ENCODE assay signal across 19 cellular contexts in genomic region chr10:22551966-22552365, GRCh38.
"Had no signal": no experiment of that assay in that cellular context is flagged by ENCODE, and none has a peak within 500 bp of the region (broad histone marks: within the 10 kb centered on the region; RNA-seq: fewer than 3 reads in every experiment).

No MANE protein-coding gene starts in this region.

- H3K4me3 Mint-ChIP-seq: activated B cell treated with CpG ODN at 0.5 μM for 24 hours; activated CD4-positive, alpha-beta T cell treated with anti-CD3 and anti-CD28 coated beads for 36 hours; activated CD8-positive, alpha-beta memory T cell treated with anti-CD3 and anti-CD28 coated beads, Interleukin-2, amount 10 ng/mL, durations not matched to agents 7 days and 5 days; activated CD8-positive, alpha-beta T cell treated with anti-CD3 and anti-CD28 coated beads for 36 hours; activated naive CD8-positive, alpha-beta T cell treated with anti-CD3 and anti-CD28 coated beads for 36 hours; stimulated activated naive CD8-positive, alpha-beta T cell treated with anti-CD3 and anti-CD28 coated beads, Interleukin-15, Interleukin-2, amounts not matched to agents 100 ng/mL and 50 ng/mL, for 24 hours had no signal

- ATAC-seq: activated CD4-positive, alpha-beta T cell treated with anti-CD3 and anti-CD28 coated beads for 36 hours; activated CD8-positive, alpha-beta memory T cell treated with anti-CD3 and anti-CD28 coated beads, Interleukin-2, amount 10 ng/mL, durations not matched to agents 7 days and 5 days; activated CD8-positive, alpha-beta T cell treated with anti-CD3 and anti-CD28 coated beads for 36 hours; gastroesophageal sphincter; left colon had no signal

- H3K27me3 ChIP-seq: esophagus squamous epithelium, gastroesophageal sphincter, spleen, tibial artery had no signal

- H3K9me3 ChIP-seq: esophagus squamous epithelium, gastroesophageal sphincter, spleen, tibial artery had no signal

- H3K27ac Mint-ChIP-seq: activated B cell treated with CpG ODN at 0.5 μM for 24 hours; activated CD4-positive, alpha-beta T cell treated with anti-CD3 and anti-CD28 coated beads for 36 hours; activated CD8-positive, alpha-beta memory T cell treated with anti-CD3 and anti-CD28 coated beads, Interleukin-2, amount 10 ng/mL, durations not matched to agents 7 days and 5 days; activated naive CD8-positive, alpha-beta T cell treated with anti-CD3 and anti-CD28 coated beads for 36 hours; progenitor cell of endocrine pancreas; stimulated activated naive CD8-positive, alpha-beta T cell treated with anti-CD3 and anti-CD28 coated beads, Interleukin-15, Interleukin-2, amounts not matched to agents 100 ng/mL and 50 ng/mL, for 24 hours had no signal

- H3K27me3 Mint-ChIP-seq: activated B cell treated with CpG ODN at 0.5 μM for 24 hours; activated CD4-positive, alpha-beta T cell treated with anti-CD3 and anti-CD28 coated beads for 36 hours; activated CD8-positive, alpha-beta memory T cell treated with anti-CD3 and anti-CD28 coated beads, Interleukin-2, amount 10 ng/mL, durations not matched to agents 7 days and 5 days; activated CD8-positive, alpha-beta T cell treated with anti-CD3 and anti-CD28 coated beads for 36 hours; activated naive CD8-positive, alpha-beta T cell treated with anti-CD3 and anti-CD28 coated beads for 36 hours; progenitor cell of endocrine pancreas; stimulated activated naive CD8-positive, alpha-beta T cell treated with anti-CD3 and anti-CD28 coated beads, Interleukin-15, Interleukin-2, amounts not matched to agents 100 ng/mL and 50 ng/mL, for 24 hours had no signal

- H3K4me3 ChIP-seq: coronary artery, esophagus squamous epithelium, gastroesophageal sphincter, spleen, tibial artery had no signal

- H3K9me3 Mint-ChIP-seq: activated B cell treated with CpG ODN at 0.5 μM for 24 hours; activated CD8-positive, alpha-beta T cell treated with anti-CD3 and anti-CD28 coated beads for 36 hours; activated naive CD8-positive, alpha-beta T cell treated with anti-CD3 and anti-CD28 coated beads for 36 hours; stimulated activated naive CD8-positive, alpha-beta T cell treated with anti-CD3 and anti-CD28 coated beads, Interleukin-15, Interleukin-2, amounts not matched to agents 100 ng/mL and 50 ng/mL, for 24 hours had no signal

- H3K27ac ChIP-seq: coronary artery, gastroesophageal sphincter, spleen, tibial artery had no signal

- DNase-seq: activated B cell treated with CpG ODN at 0.5 μM for 24 hours; activated CD4-positive, alpha-beta T cell treated with anti-CD3 and anti-CD28 coated beads for 36 hours; activated CD8-positive, alpha-beta memory T cell treated with anti-CD3 and anti-CD28 coated beads, Interleukin-2, amount 10 ng/mL, durations not matched to agents 7 days and 5 days; activated CD8-positive, alpha-beta T cell treated with anti-CD3 and anti-CD28 coated beads for 36 hours; activated naive CD4-positive, alpha-beta T cell; activated naive CD8-positive, alpha-beta T cell treated with anti-CD3 and anti-CD28 coated beads for 36 hours; activated T-cell treated with anti-CD3 and anti-CD28 coated beads for 4 hours; esophagus squamous epithelium; left colon; mesenchymal stem cell; spleen; stimulated activated CD4-positive, alpha-beta T cell treated with anti-CD3 and anti-CD28 coated beads, Interleukin-4, amount 100 ng/mL, for 1 hour; T-helper 1 cell; T-helper 9 cell; tibial artery had no signal
